ENCODE assay signal across 10 cellular contexts in genomic region chr19:48479686-48480085, GRCh38. TPM values are rescaled to one million over a fixed set of nuclear protein-coding genes. Genes with fewer than 3 reads are reported as not detected.
DNase-seq lines count a peak whose midpoint lies in the region; ATAC-seq and TF ChIP-seq lines count a peak whose summit lies in the region.
"Had no signal": no experiment of that assay in that cellular context is flagged by ENCODE, and none has a peak within 500 bp of the region (broad histone marks: within the 10 kb centered on the region; RNA-seq: fewer than 3 reads in every experiment).

No MANE protein-coding gene starts in this region.

- H3K27ac ChIP-seq in IMR-90 (ENCODE audit: insufficient read depth, low read length) (no peak overlapping the region), skin epidermis (peak overlapping the region in 11 of 21 experiments; percentile 10 to 89 (median 84))
- H3K27ac ChIP-seq: KMS-11 had no signal

- H4K5ac ChIP-seq in IMR-90 (ENCODE audit: low read depth, low read length), result no peak overlapping the region

- 0 out of 2 replicates have a peak overlapping the region, but pooled peaks have one; percentile 19 for H3K4ac ChIP-seq in IMR-90 (ENCODE audit: low read depth, low read length)

- DNase-seq in IMR-90 (no peak), immature natural killer cell (no peak), NCI-H1048 (lab: John Stamatoyannopoulos, UW) (no peak), putamen (ENCODE audit: low spot score) (no peak)
- no peak for DNase-seq in activated naive CD8-positive, alpha-beta T cell treated with anti-CD3 and anti-CD28 coated beads for 36 hours
- DNase-seq: NCI-H510A treated with DMSO at 0.1 percent for 48 hours had no signal

- H3K36me3 ChIP-seq in IMR-90 (ENCODE audit: control insufficient read depth, insufficient read depth, low read length), result peaks cover 43% of the 10 kb centered on the region

- no peaks in the 10 kb centered on the region for H3K36me3 Mint-ChIP-seq in activated naive CD8-positive, alpha-beta T cell treated with anti-CD3 and anti-CD28 coated beads for 36 hours
- H3K36me3 Mint-ChIP-seq in immature natural killer cell, result peaks cover 0 to 9% (median 0%) of the 10 kb centered on the region in 3 donors

- H3K27me3 ChIP-seq in IMR-90 (ENCODE audit: control insufficient read depth, insufficient read depth, low read length), result no peaks in the 10 kb centered on the region

- H3K4me2 ChIP-seq in IMR-90 (ENCODE audit: low read depth, low read length), result no peak overlapping the region
- H3K4me2 ChIP-seq: KMS-11 had no signal

- no peak for TF ChIP-seq RAD21 in IMR-90 (IDR thresholded peaks at IDR 0.05; ENCODE audit: low read length)

- H3K4me3 ChIP-seq in IMR-90 (ENCODE audit: insufficient read depth, low read depth, low read length), result no peak overlapping the region
- H3K4me3 ChIP-seq in skin epidermis, result peak overlapping the region in 2 of 7 experiments; percentile 42 to 58

- no peak overlapping the region for H4K91ac ChIP-seq in IMR-90 (ENCODE audit: insufficient read depth, low read depth, low read length)

- H3K9me3 ChIP-seq in IMR-90 (ENCODE audit: control insufficient read depth, insufficient read depth, low read length), result no peaks in the 10 kb centered on the region

- 0 out of 2 replicates have a peak overlapping the region, but pooled peaks have one; percentile 20 for H2AK5ac ChIP-seq in IMR-90 (ENCODE audit: low read depth, low read length)

- POLR2A ChIA-PET in IMR-90 (lab: Charles Lee; ENCODE audit: unreplicated experiment), result no interaction called here

- H3K27me3 Mint-ChIP-seq in activated naive CD8-positive, alpha-beta T cell treated with anti-CD3 and anti-CD28 coated beads for 36 hours, result no peaks in the 10 kb centered on the region
- H3K27me3 Mint-ChIP-seq in immature natural killer cell (ENCODE audit: low read depth in 3 of 3), result peaks cover 0 to 6% (median 5%) of the 10 kb centered on the region in 3 donors

- H3K9me1 ChIP-seq in IMR-90 (ENCODE audit: insufficient read depth, low read length), result peaks cover 12% of the 10 kb centered on the region

- no peak overlapping the region; a peak in 1 of 4 replicates for H4K8ac ChIP-seq in IMR-90 (ENCODE audit: low read depth in 2 of 2, low read length in 2 of 2)

- H2AFZ ChIP-seq in IMR-90 (replicated peaks; ENCODE audit: low read length, poor library complexity), result peak overlapping the region; percentile 89

- H3K27ac Mint-ChIP-seq in activated naive CD8-positive, alpha-beta T cell treated with anti-CD3 and anti-CD28 coated beads for 36 hours, result peak overlapping the region; percentile 90
- H3K27ac Mint-ChIP-seq in immature natural killer cell, result peak overlapping the region in 5 of 6 donors; percentile 84 to 92 (median 86)

- no peak overlapping the region for H2BK5ac ChIP-seq in IMR-90 (ENCODE audit: low read depth, low read length, poor library complexity, severe bottlenecking)

- H3K79me1 ChIP-seq in IMR-90 (ENCODE audit: low read depth in 1 of 2, low read length in 2 of 2), result peaks cover 0 to 21% of the 10 kb centered on the region in 2 experiments; a peak in 1 of 4 replicates

- 78% methylated on average over 5 of the region's 7 CpGs; no CpG with 5 or more reads in 1 of the 2 experiments for WGBS in IMR-90 (ENCODE audit: extremely low coverage in 2 of 2, insufficient read length in 1 of 2), 2 experiments

- in situ Hi-C loops in IMR-90 (cut with MboI; ENCODE audit: low sequenced_read_pairs), result no loop called here

- H3K4me1 ChIP-seq in IMR-90 (ENCODE audit: control insufficient read depth, insufficient read depth, low read length), result peaks cover 15% of the 10 kb centered on the region

- H2AK9ac ChIP-seq in IMR-90 (replicated peaks; ENCODE audit: low read depth, low read length, poor library complexity), result peak overlapping the region; percentile 3

- TF ChIP-seq POLR2A in IMR-90 (IDR thresholded peaks at IDR 0.05; ENCODE audit: low read depth, low read length), result no peak

- peak overlapping the region; percentile 48; the same call in 1 of the 2 replicates for H3K14ac ChIP-seq in IMR-90 (replicated peaks; ENCODE audit: low read depth, low read length)

- BruUV-seq in IMR-90 (replicated peaks; lab: Mats Ljungman, UMichigan), result no TSS peak

- H3K4me1 Mint-ChIP-seq in activated naive CD8-positive, alpha-beta T cell treated with anti-CD3 and anti-CD28 coated beads for 36 hours, result peaks cover 20% of the 10 kb centered on the region
- H3K4me1 Mint-ChIP-seq in immature natural killer cell, result peaks cover 21 to 26% of the 10 kb centered on the region in 2 donors

- no peak overlapping the region for H3K18ac ChIP-seq in IMR-90 (ENCODE audit: low read depth, low read length)

- no peak overlapping the region for H2BK120ac ChIP-seq in IMR-90 (ENCODE audit: low read depth, low read length)

- H2BK15ac ChIP-seq in IMR-90 (ENCODE audit: low read depth, low read length), result no peak overlapping the region

- dilution Hi-C loops in IMR-90 (cut with HindIII; ENCODE audit: low sequenced_read_pairs, unreplicated experiment), result no loop called here

- no peak for TF ChIP-seq CTCF in IMR-90 (conservative IDR thresholded peaks at IDR 0.05; ENCODE audit: low read depth, low read length)

- H2BK20ac ChIP-seq in IMR-90 (ENCODE audit: low read depth, low read length), result no peak overlapping the region

- ATAC-seq in IMR-90 (ENCODE audit: low read depth), result peak; percentile 7; the same call in 1 of the 2 replicates
- no peak for ATAC-seq in HG02938 (IDR thresholded peaks at IDR 0.05; ENCODE audit: unreplicated experiment)
- ATAC-seq in GM21360 (IDR thresholded peaks at IDR 0.05; ENCODE audit: unreplicated experiment), result no peak

- no peak overlapping the region for H3K9ac ChIP-seq in IMR-90 (ENCODE audit: low read depth, low read length)
- H3K9ac ChIP-seq: KMS-11 had no signal

- H4K20me1 ChIP-seq in IMR-90 (ENCODE audit: insufficient read depth, low read length), result peaks cover 27% of the 10 kb centered on the region

- CTCF ChIA-PET in IMR-90 (lab: Yijun Ruan, JAX), result no interaction called here

- H3K4me3 Mint-ChIP-seq in activated naive CD8-positive, alpha-beta T cell treated with anti-CD3 and anti-CD28 coated beads for 36 hours, result peak overlapping the region; percentile 22
- H3K4me3 Mint-ChIP-seq in immature natural killer cell, result peak overlapping the region; percentile 81 to 89 (median 86)

- peak overlapping the region; percentile 31 for H3K23ac ChIP-seq in IMR-90 (ENCODE audit: low read depth, low read length)

- intact Hi-C loops in IMR-90 (cut with micrococcal nuclease), result no loop called here

- H3K56ac ChIP-seq in IMR-90 (ENCODE audit: extremely low read depth, insufficient read depth, low read length), result no peak overlapping the region

- H3K9me3 Mint-ChIP-seq in activated naive CD8-positive, alpha-beta T cell treated with anti-CD3 and anti-CD28 coated beads for 36 hours, result no peaks in the 10 kb centered on the region
- H3K9me3 Mint-ChIP-seq in immature natural killer cell, result no peaks in the 10 kb centered on the region

TF ChIP-seq in IMR-90, 13 proteins besides CTCF, POLR2A, EP300 and RAD21:
- TF ChIP-seq FOS (IDR thresholded peaks at IDR 0.05; ENCODE audit: low read depth, low read length) (no peak), ELK1 (IDR thresholded peaks at IDR 0.05; ENCODE audit: borderline replicate concordance, low read depth, low read length) (no peak), RCOR1 (IDR thresholded peaks at IDR 0.05; ENCODE audit: insufficient replicate concordance, low read length) (no peak), SMC3 (IDR thresholded peaks at IDR 0.05; ENCODE audit: low read depth, low read length) (no peak)

RNA-seq across cellular contexts. Expression of gene CYTH2, which starts 10.5 kb away (rescaled TPM):
- 35.8 and 38.3 TPM in 2 replicates for total RNA-seq in IMR-90 (2012; rRNA removed)
- polyA plus RNA-seq in IMR-90 (2012; rRNA removed) (56.1 and 62.0 TPM in 2 replicates), immature natural killer cell (10 to 100 TPM; 14.4 to 37.6 (median 29.6) TPM)
- polyA plus RNA-seq in IMR-90 (2012; cell fraction: cytosol; rRNA removed), result 49.6 and 59.9 TPM in 2 replicates
- polyA plus RNA-seq in IMR-90 (2012; cell fraction: nucleus; rRNA removed; ENCODE audit: low replicate concordance), result 149 and 158 TPM in 2 replicates
- total RNA-seq in activated naive CD8-positive, alpha-beta T cell treated with anti-CD3 and anti-CD28 coated beads for 36 hours, result 10 to 100 TPM; 18.2 to 21.7 TPM

RNA-seq across cellular contexts. Expression of gene KCNJ14, which starts 24.3 kb away (rescaled TPM):
- total RNA-seq in IMR-90 (2012; rRNA removed), result under 0.01 and 0.18 TPM in 2 replicates
- polyA plus RNA-seq in IMR-90 (2012; rRNA removed), result 0.34 and 0.39 TPM in 2 replicates
- polyA plus RNA-seq in IMR-90 (2012; cell fraction: cytosol; rRNA removed), result 0.11 and 0.29 TPM in 2 replicates
- 2.0 and 4.1 TPM in 2 replicates for polyA plus RNA-seq in IMR-90 (2012; cell fraction: nucleus; rRNA removed; ENCODE audit: low replicate concordance)
- 1 to 10 TPM; 1.4 to 1.5 TPM for total RNA-seq in activated naive CD8-positive, alpha-beta T cell treated with anti-CD3 and anti-CD28 coated beads for 36 hours
- polyA plus RNA-seq in immature natural killer cell, result under 1 TPM in 2 of 3 donors, not detected in 1; 0.06 to 0.07 TPM

RNA-seq across cellular contexts. Expression of gene LMTK3, which starts 31.9 kb away (rescaled TPM):
- 0.18 TPM in 1 of 2 replicates, not detected in the other for total RNA-seq in IMR-90 (2012; rRNA removed)
- polyA plus RNA-seq in IMR-90 (2012; rRNA removed) (0.60 and 0.87 TPM in 2 replicates), immature natural killer cell (not detected)
- polyA plus RNA-seq in IMR-90 (2012; cell fraction: cytosol; rRNA removed), result 0.70 and 0.79 TPM in 2 replicates
- 2.9 and 5.0 TPM in 2 replicates for polyA plus RNA-seq in IMR-90 (2012; cell fraction: nucleus; rRNA removed; ENCODE audit: low replicate concordance)
- total RNA-seq in activated naive CD8-positive, alpha-beta T cell treated with anti-CD3 and anti-CD28 coated beads for 36 hours, result 1 to 10 TPM; 2.2 to 2.8 TPM

RNA-seq across cellular contexts. Expression of gene GRWD1, which starts 33.9 kb away (rescaled TPM):
- total RNA-seq in IMR-90 (2012; rRNA removed), result 22.0 and 32.5 TPM in 2 replicates
- polyA plus RNA-seq in IMR-90 (2012; rRNA removed) (22.5 and 25.2 TPM in 2 replicates), immature natural killer cell (10 to 100 TPM; 32.3 to 42.4 (median 34.6) TPM)
- 20.0 and 42.6 TPM in 2 replicates for polyA plus RNA-seq in IMR-90 (2012; cell fraction: cytosol; rRNA removed)
- 13.1 and 26.6 TPM in 2 replicates for polyA plus RNA-seq in IMR-90 (2012; cell fraction: nucleus; rRNA removed; ENCODE audit: low replicate concordance)
- 10 to 100 TPM; 91.1 to 98.5 TPM for total RNA-seq in activated naive CD8-positive, alpha-beta T cell treated with anti-CD3 and anti-CD28 coated beads for 36 hours
